In the genomic region with DNA sequence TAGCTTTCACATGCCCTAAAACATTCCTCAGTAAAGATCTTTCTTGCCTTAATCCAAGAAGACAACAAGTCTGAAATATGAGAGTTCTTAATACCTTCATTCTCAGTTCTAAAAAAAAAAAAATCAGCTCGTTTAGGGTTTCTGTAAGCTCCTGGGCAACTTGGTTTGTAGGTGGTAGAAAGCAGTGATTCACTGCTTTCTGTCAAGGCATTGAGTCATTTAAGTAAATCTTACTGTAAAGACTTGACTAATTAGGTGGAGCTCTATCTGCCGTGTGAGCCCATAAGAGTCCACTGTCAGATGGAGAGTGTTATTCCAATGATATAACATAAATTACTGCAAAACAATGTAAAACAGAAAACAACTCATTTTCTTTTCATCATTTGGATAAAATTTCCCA, we compare ENCODE assay signal across 25 cellular contexts. TPM values are rescaled to one million over a fixed set of nuclear protein-coding genes. Genes with fewer than 3 reads are reported as not detected.
DNase-seq lines count a peak whose midpoint lies in the region; ATAC-seq, FAIRE-seq and TF ChIP-seq lines count a peak whose summit lies in the region.
"Had no signal": no experiment of that assay in that cellular context is flagged by ENCODE, and none has a peak within 500 bp of the region (broad histone marks: within the 10 kb centered on the region; RNA-seq: fewer than 3 reads in every experiment).

No MANE protein-coding gene starts in this region.

- TF ChIP-seq CTCF in foreskin keratinocyte (conservative IDR thresholded peaks at IDR 0.05): peak; percentile 9
- no peak for TF ChIP-seq CTCF in upper lobe of right lung (IDR thresholded peaks at IDR 0.05)
- TF ChIP-seq CTCF in kidney (IDR thresholded peaks at IDR 0.05; ENCODE audit: borderline replicate concordance, extremely low read depth, insufficient read depth): no peak

- no peak overlapping the region for H3K4me3 ChIP-seq in upper lobe of right lung
- H3K4me3 ChIP-seq in kidney (ENCODE audit: low read length in 2 of 2): no peak overlapping the region
- H3K4me3 ChIP-seq: ascending aorta, heart left ventricle, skin epidermis, thoracic aorta had no signal

- intact Hi-C loops in upper lobe of right lung (cut with DNase I) (no loop called here), kidney (cut with DNase I) (no loop called here)

- H3K36me3 ChIP-seq in upper lobe of right lung (no peaks in the 10 kb centered on the region), kidney (ENCODE audit: control insufficient read depth in 1 of 2, insufficient read depth in 2 of 2, low read length in 2 of 2) (no peaks in the 10 kb centered on the region)
- H3K36me3 ChIP-seq: ascending aorta, heart left ventricle, neutrophil, thoracic aorta had no signal

- DNase-seq in stimulated activated CD4-positive, alpha-beta T cell treated with anti-CD3 and anti-CD28 coated beads, Interleukin-15, amount 100 ng/mL, for 24 hours: peak; percentile 10
- DNase-seq in stimulated activated CD4-positive, alpha-beta T cell treated with anti-CD3 and anti-CD28 coated beads, Interleukin-4, amount 100 ng/mL, for 24 hours: no peak
- peak; percentile 21 for DNase-seq in RPMI7951 (ENCODE audit: low read depth)
- peak; percentile 72 to 86 for DNase-seq in foreskin keratinocyte
- no peak for DNase-seq in COLO668 (lab: John Stamatoyannopoulos, UW; ENCODE audit: unreplicated experiment)
- no peak for DNase-seq in upper lobe of right lung
- no peak for DNase-seq in kidney
- DNase-seq: activated T-cell treated with anti-CD3 and anti-CD28 coated beads, Interleukin-2, amount 50 U/mL, for 48 hours; EL; heart left ventricle; IMR-90; left colon; mesenchymal stem cell; NCI-H1105; NCI-H2029; NCI-H2227 treated with DMSO at 0.1 percent for 48 hours; stimulated activated CD4-positive, alpha-beta T cell treated with anti-CD3 and anti-CD28 coated beads, Interleukin-2, amount 100 ng/mL, for 24 hours; stimulated activated naive CD4-positive, alpha-beta T cell had no signal

- H3K27ac ChIP-seq in foreskin keratinocyte (peak overlapping the region; percentile 72), upper lobe of right lung (no peak overlapping the region), kidney (ENCODE audit: low read depth in 2 of 2, low read length in 2 of 2) (no peak overlapping the region)
- H3K27ac ChIP-seq: ascending aorta, C4-2B, heart left ventricle, neutrophil, thoracic aorta, VCaP had no signal

- peaks cover 4% of the 10 kb centered on the region for H3K4me1 ChIP-seq in foreskin keratinocyte
- no peaks in the 10 kb centered on the region for H3K4me1 ChIP-seq in upper lobe of right lung
- no peaks in the 10 kb centered on the region for H3K4me1 ChIP-seq in kidney (ENCODE audit: control insufficient read depth in 1 of 2, insufficient read depth in 1 of 2, low read depth in 1 of 2, low read length in 2 of 2)
- H3K4me1 ChIP-seq: ascending aorta, heart left ventricle had no signal

- ATAC-seq in foreskin keratinocyte (peak; percentile 97), upper lobe of right lung (no peak)
- ATAC-seq: heart left ventricle, left colon had no signal

- H3K27me3 ChIP-seq in foreskin keratinocyte (no peaks in the 10 kb centered on the region), upper lobe of right lung (no peaks in the 10 kb centered on the region)
- H3K27me3 ChIP-seq: ascending aorta, heart left ventricle, neutrophil had no signal

- no peak for FAIRE-seq in kidney (lab: Jason Lieb, UNC)
- FAIRE-seq: D721Med had no signal

- H3K9me3 ChIP-seq in upper lobe of right lung (no peaks in the 10 kb centered on the region), kidney (ENCODE audit: control insufficient read depth in 1 of 2, low read length in 2 of 2) (no peaks in the 10 kb centered on the region)
- H3K9me3 ChIP-seq: ascending aorta, heart left ventricle, neutrophil, thoracic aorta had no signal

- no peak overlapping the region for H3K9ac ChIP-seq in kidney (ENCODE audit: low read length in 2 of 2)

RNA-seq across cellular contexts. Expression of gene MAST4, which starts 56.1 kb away (rescaled TPM):
- 2.8 and 4.8 TPM in 2 replicates for total RNA-seq in RPMI7951 (2014; rRNA removed; shearing (Covaris generic))
- total RNA-seq in foreskin keratinocyte (26.4 and 28.3 TPM in 2 replicates), upper lobe of right lung (52.6 TPM), kidney (31.4 TPM)
- polyA plus RNA-seq in foreskin keratinocyte (3.2 and 3.5 TPM in 2 replicates), kidney (ENCODE audit: insufficient read depth, low read depth, low replicate concordance) (27.3 TPM)

Comparison
In these comparisons a context has a peak if more than half of its experiments do, and no peak if none do; other contexts are left out.
1. DNase-seq: peak in stimulated activated CD4-positive, alpha-beta T cell treated with anti-CD3 and anti-CD28 coated beads, Interleukin-15, amount 100 ng/mL, for 24 hours (single experiment), RPMI7951 (single experiment) and foreskin keratinocyte (2 of 2); none in stimulated activated CD4-positive, alpha-beta T cell treated with anti-CD3 and anti-CD28 coated beads, Interleukin-4, amount 100 ng/mL, for 24 hours (single experiment), COLO668 (single experiment), upper lobe of right lung (single experiment) and kidney (single experiment).